ENCODE assay signal across 23 cellular contexts in genomic region chr9:138043061-138043410, GRCh38.
"Had no signal": no experiment of that assay in that cellular context is flagged by ENCODE, and none has a peak within 500 bp of the region (broad histone marks: within the 10 kb centered on the region; RNA-seq: fewer than 3 reads in every experiment).

No MANE protein-coding gene starts in this region.

- FAIRE-seq: colon, small intestine had no signal

- H3K79me2 ChIP-seq: parathyroid adenoma had no signal

- H3K27me3 ChIP-seq: body of pancreas, gastrocnemius medialis, right lobe of liver had no signal

- H3K9me3 Mint-ChIP-seq: activated naive CD4-positive, alpha-beta T cell treated with anti-CD3 and anti-CD28 coated beads, Interleukin-2, amount 50 U/mL, for 24 hours; activated T-helper 1 cell treated with anti-CD3 and anti-CD28 coated beads, Interleukin-12 subunit alpha, Interleukin-12 subunit beta, Interleukin-2, Interleukin-4 antibody, amounts not matched to agents 30 ng/mL and 10 ng/mL and 1 ng/mL, durations not matched to agents 14 hours and 24 hours and 36 hours; effector memory CD8-positive, alpha-beta T cell; natural killer cell; stimulated activated memory B cell treated with anti-CD40 and anti-IgM and Interleukin-4, amounts not matched to agents 10 μg/mL and 1 μg/mL and 100 μg/mL, for 72 hours; T-helper 1 cell treated with Interleukin-12 subunit alpha and Interleukin-12 subunit beta and Interleukin-4 antibody, amounts not matched to agents 30 μg/mL and 1 μg/mL, for 36 hours; WTC11 had no signal

- H3K36me3 Mint-ChIP-seq: activated naive CD4-positive, alpha-beta T cell treated with anti-CD3 and anti-CD28 coated beads, Interleukin-2, amount 50 U/mL, for 24 hours; natural killer cell; stimulated activated memory B cell treated with anti-CD40 and anti-IgM and Interleukin-4, amounts not matched to agents 10 μg/mL and 1 μg/mL and 100 μg/mL, for 72 hours had no signal

- H3K4me1 ChIP-seq: body of pancreas, esophagus squamous epithelium, gastrocnemius medialis, parathyroid adenoma, right lobe of liver had no signal

- H3K4me1 Mint-ChIP-seq: activated naive CD4-positive, alpha-beta T cell treated with anti-CD3 and anti-CD28 coated beads, Interleukin-2, amount 50 U/mL, for 24 hours; natural killer cell; stimulated activated memory B cell treated with anti-CD40 and anti-IgM and Interleukin-4, amounts not matched to agents 10 μg/mL and 1 μg/mL and 100 μg/mL, for 72 hours; WTC11 had no signal

- H3K4me3 ChIP-seq: body of pancreas, esophagus squamous epithelium, gastrocnemius medialis, right lobe of liver had no signal

- H3K9me3 ChIP-seq: body of pancreas, esophagus squamous epithelium, gastrocnemius medialis, right lobe of liver had no signal

- H3K4me3 Mint-ChIP-seq: activated naive CD4-positive, alpha-beta T cell treated with anti-CD3 and anti-CD28 coated beads, Interleukin-2, amount 50 U/mL, for 24 hours; activated T-helper 1 cell treated with anti-CD3 and anti-CD28 coated beads, Interleukin-12 subunit alpha, Interleukin-12 subunit beta, Interleukin-2, Interleukin-4 antibody, amounts not matched to agents 30 ng/mL and 10 ng/mL and 1 ng/mL, durations not matched to agents 14 hours and 24 hours and 36 hours; effector memory CD8-positive, alpha-beta T cell; natural killer cell; stimulated activated memory B cell treated with anti-CD40 and anti-IgM and Interleukin-4, amounts not matched to agents 10 μg/mL and 1 μg/mL and 100 μg/mL, for 72 hours; T-helper 1 cell treated with Interleukin-12 subunit alpha and Interleukin-12 subunit beta and Interleukin-4 antibody, amounts not matched to agents 30 μg/mL and 1 μg/mL, for 36 hours; WTC11 had no signal

- H2AFZ ChIP-seq: parathyroid adenoma had no signal

- DNase-seq: activated CD4-positive, alpha-beta T cell treated with anti-CD3 and anti-CD28 coated beads, Interleukin-2, amount 50 U/mL, for 48 hours; activated gamma-delta T cell; caudate nucleus; effector memory CD8-positive, alpha-beta T cell; esophagus squamous epithelium; gastrocnemius medialis; hippocampal formation; left ventricle myocardium superior; midbrain; small intestine; stimulated activated CD4-positive, alpha-beta T cell treated with anti-CD3 and anti-CD28 coated beads, Interleukin-15, amount 100 ng/mL, for 24 hours; T1000; trophoblast cell had no signal

- H3K9ac ChIP-seq: parathyroid adenoma had no signal

- H3K27ac Mint-ChIP-seq: activated naive CD4-positive, alpha-beta T cell treated with anti-CD3 and anti-CD28 coated beads, Interleukin-2, amount 50 U/mL, for 24 hours; activated T-helper 1 cell treated with anti-CD3 and anti-CD28 coated beads, Interleukin-12 subunit alpha, Interleukin-12 subunit beta, Interleukin-2, Interleukin-4 antibody, amounts not matched to agents 30 ng/mL and 10 ng/mL and 1 ng/mL, durations not matched to agents 14 hours and 24 hours and 36 hours; effector memory CD8-positive, alpha-beta T cell; natural killer cell; stimulated activated memory B cell treated with anti-CD40 and anti-IgM and Interleukin-4, amounts not matched to agents 10 μg/mL and 1 μg/mL and 100 μg/mL, for 72 hours; T-helper 1 cell treated with Interleukin-12 subunit alpha and Interleukin-12 subunit beta and Interleukin-4 antibody, amounts not matched to agents 30 μg/mL and 1 μg/mL, for 36 hours; WTC11 had no signal

- ATAC-seq: body of pancreas; effector memory CD8-positive, alpha-beta T cell; gastrocnemius medialis; left ventricle myocardium superior; natural killer cell; right lobe of liver; stimulated activated memory B cell treated with anti-CD40 and anti-IgM and Interleukin-4, amounts not matched to agents 10 μg/mL and 1 μg/mL and 100 μg/mL, for 72 hours; WTC11 had no signal

- H3K27ac ChIP-seq: body of pancreas, esophagus squamous epithelium, gastrocnemius medialis, parathyroid adenoma, right lobe of liver had no signal

- H3K36me3 ChIP-seq: esophagus squamous epithelium, gastrocnemius medialis, right lobe of liver had no signal
